8 cellular contexts compared by ENCODE assay signal in the genomic region with DNA sequence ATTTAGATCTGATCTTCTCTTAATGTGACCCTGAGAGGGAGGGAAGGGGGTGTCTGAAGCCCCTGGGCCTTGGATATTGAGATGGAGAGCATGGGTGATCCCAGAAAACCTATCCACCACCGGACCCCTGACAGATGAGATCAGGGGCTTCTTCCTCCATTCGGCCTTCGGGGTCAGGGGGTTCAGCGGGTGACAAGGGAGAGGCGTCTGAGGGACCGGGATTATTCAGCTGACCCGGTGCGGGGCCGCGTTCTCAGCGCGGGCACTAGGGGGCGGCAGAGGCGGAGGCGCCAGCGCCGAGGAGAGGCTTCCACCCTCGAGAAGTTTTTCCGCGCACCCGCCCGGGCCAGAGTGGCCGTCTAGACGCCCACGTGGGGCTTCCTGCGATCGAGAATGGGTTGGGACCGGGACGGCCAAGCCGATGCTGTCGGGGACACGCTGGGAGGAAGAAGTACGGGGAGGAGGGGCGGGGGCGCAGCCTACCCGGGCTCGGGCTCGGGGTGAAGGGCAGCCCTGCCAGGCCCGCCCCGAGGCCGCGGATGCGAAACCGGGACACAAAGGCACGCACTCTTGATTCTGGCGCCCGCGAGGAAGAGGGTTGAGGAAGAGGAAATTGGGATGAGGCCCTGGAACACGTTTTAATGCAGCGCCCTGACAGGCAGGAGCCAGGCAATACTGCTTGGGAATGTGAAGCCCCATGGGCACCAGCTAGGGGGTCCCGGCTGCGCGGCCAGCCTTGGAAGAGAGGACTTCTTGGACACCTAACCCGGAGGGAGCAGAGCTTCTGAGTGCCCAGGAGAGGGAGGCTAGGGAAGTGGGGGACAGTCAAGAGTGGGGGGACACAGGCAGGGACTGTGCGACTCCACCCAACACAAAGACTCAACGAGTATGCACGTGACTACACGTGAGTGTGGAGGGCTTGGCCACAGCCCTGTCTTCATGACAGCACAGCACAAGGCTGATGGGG. TPM values are rescaled to one million over a fixed set of nuclear protein-coding genes. Genes with fewer than 3 reads are reported as not detected.
DNase-seq lines count a peak whose midpoint lies in the region; ATAC-seq and TF ChIP-seq lines count a peak whose summit lies in the region.

No MANE protein-coding gene starts in this region.

- H3K36me3 ChIP-seq in esophagus squamous epithelium, result no peaks in the 10 kb centered on the region

- H3K4me3 Mint-ChIP-seq in activated T-cell treated with anti-CD3 and anti-CD28 coated beads, Interleukin-2, amount 50 U/mL, for 4 hours, result peak overlapping the region; percentile 82

- peak overlapping the region; percentile 40 to 68 (median 56) for H3K4me3 ChIP-seq in esophagus squamous epithelium

- peaks cover 8 to 22% (median 13%) of the 10 kb centered on the region in 3 donors for H3K4me1 ChIP-seq in esophagus squamous epithelium

- ATAC-seq in HG03097 (IDR thresholded peaks at IDR 0.05; ENCODE audit: low FRiP score, unreplicated experiment), result peak; percentile 61
- ATAC-seq in activated T-cell treated with anti-CD3 and anti-CD28 coated beads, Interleukin-2, amount 50 U/mL, for 4 hours, result peak; percentile 94 to 96
- ATAC-seq in GM21526 (IDR thresholded peaks at IDR 0.05; ENCODE audit: low FRiP score, unreplicated experiment), result no peak

- H3K27ac ChIP-seq in esophagus squamous epithelium, result peak overlapping the region; percentile 74 to 78 (median 78)

- H3K27me3 ChIP-seq in esophagus squamous epithelium, result no peaks in the 10 kb centered on the region

- 11 to 40% methylated on average over 5 to 20 of the region's 58 CpGs for WGBS in esophagus squamous epithelium, 2 donors

- no peak for TF ChIP-seq POLR2A in esophagus squamous epithelium (IDR thresholded peaks at IDR 0.05)

- DNase-seq in GF-D8 (lab: John Stamatoyannopoulos, UW) (peak; percentile 15), OCI-M1 (lab: John Stamatoyannopoulos, UW) (peak; percentile 91), esophagus squamous epithelium (lab: John Stamatoyannopoulos, UW) (no peak), myocyte (ENCODE audit: low read depth) (peak; percentile 87)
- peak; percentile 82 for DNase-seq in activated T-cell treated with anti-CD3 and anti-CD28 coated beads, Interleukin-2, amount 50 U/mL, for 4 hours
- DNase-seq in stimulated activated CD8-positive, alpha-beta memory T cell treated with anti-CD3 and anti-CD28 coated beads, Interleukin-7, amount 100 ng/mL, for 1 hour (ENCODE audit: low read depth in 2 of 2), result peak; percentile 77

- no peaks in the 10 kb centered on the region for H3K9me3 Mint-ChIP-seq in activated T-cell treated with anti-CD3 and anti-CD28 coated beads, Interleukin-2, amount 50 U/mL, for 4 hours

- no peaks in the 10 kb centered on the region for H3K9me3 ChIP-seq in esophagus squamous epithelium

- intact Hi-C loops in esophagus squamous epithelium (cut with DNase I), result loop anchor here (5.0 kb wide), 1 partner anchor 86 kb away; no protein-coding TSS in a partner anchor

- peaks cover 7% of the 10 kb centered on the region for H3K27me3 Mint-ChIP-seq in activated T-cell treated with anti-CD3 and anti-CD28 coated beads, Interleukin-2, amount 50 U/mL, for 4 hours (ENCODE audit: low read depth)

- H3K36me3 Mint-ChIP-seq in activated T-cell treated with anti-CD3 and anti-CD28 coated beads, Interleukin-2, amount 50 U/mL, for 4 hours (ENCODE audit: insufficient read depth), result no peaks in the 10 kb centered on the region

- TF ChIP-seq CTCF in esophagus squamous epithelium (IDR thresholded peaks at IDR 0.05), result peak; percentile 89 to 95 (median 93)

- peaks cover 10% of the 10 kb centered on the region for H3K4me1 Mint-ChIP-seq in activated T-cell treated with anti-CD3 and anti-CD28 coated beads, Interleukin-2, amount 50 U/mL, for 4 hours (ENCODE audit: low read depth)

RNA-seq across cellular contexts. Expression of a gene that starts 30.6 kb away (rescaled TPM):
- total RNA-seq in activated T-cell treated with anti-CD3 and anti-CD28 coated beads, Interleukin-2, amount 50 U/mL, for 4 hours, result under 1 TPM; 0.48 to 0.98 (median 0.60) TPM
- total RNA-seq in esophagus squamous epithelium (under 1 TPM; 0.23 to 0.61 (median 0.41) TPM), myocyte (0.96 and 1.9 TPM in 2 replicates)
- polyA plus RNA-seq in myocyte (2012), result 1.2 TPM

RNA-seq across cellular contexts. Expression of a gene that starts 38.8 kb away (rescaled TPM):
- total RNA-seq in activated T-cell treated with anti-CD3 and anti-CD28 coated beads, Interleukin-2, amount 50 U/mL, for 4 hours, result 10 to 100 TPM; 55.2 to 62.3 (median 60.8) TPM
- total RNA-seq in esophagus squamous epithelium (10 to 100 TPM; 13.9 to 26.7 (median 16.7) TPM), myocyte (29.3 and 36.9 TPM in 2 replicates)
- 56.5 TPM for polyA plus RNA-seq in myocyte (2012)

RNA-seq across cellular contexts. Expression of a gene that starts 39.0 kb away (rescaled TPM):
- 10 to 100 TPM; 68.7 to 78.3 (median 72.1) TPM for total RNA-seq in activated T-cell treated with anti-CD3 and anti-CD28 coated beads, Interleukin-2, amount 50 U/mL, for 4 hours
- total RNA-seq in esophagus squamous epithelium (10 to 100 TPM; 43.1 to 72.4 (median 62.4) TPM), myocyte (95.9 and 162 TPM in 2 replicates)
- polyA plus RNA-seq in myocyte (2012), result 267 TPM

RNA-seq across cellular contexts. Expression of a gene that starts 42.8 kb away (rescaled TPM):
- 10 to 100 TPM; 11.7 to 20.1 (median 19.4) TPM for total RNA-seq in activated T-cell treated with anti-CD3 and anti-CD28 coated beads, Interleukin-2, amount 50 U/mL, for 4 hours
- total RNA-seq in esophagus squamous epithelium (10 to 100 TPM; 15.1 to 42.5 (median 26.3) TPM), myocyte (9.4 and 15.9 TPM in 2 replicates)
- polyA plus RNA-seq in myocyte (2012), result 14.9 TPM

RNA-seq across cellular contexts. Expression of a gene that starts 46.7 kb away (rescaled TPM):
- 10 to 100 TPM; 64.7 to 66.5 (median 66.3) TPM for total RNA-seq in activated T-cell treated with anti-CD3 and anti-CD28 coated beads, Interleukin-2, amount 50 U/mL, for 4 hours
- 10 to 100 TPM; 10.9 to 20.6 (median 13.9) TPM for total RNA-seq in esophagus squamous epithelium
- 21.6 and 21.8 TPM in 2 replicates for total RNA-seq in myocyte
- 64.3 TPM for polyA plus RNA-seq in myocyte (2012)
